Comparison of ENCODE assay signal across 15 cellular contexts in genomic region chr15:55389276-55389631, GRCh38. TPM values are rescaled to one million over a fixed set of nuclear protein-coding genes. Genes with fewer than 3 reads are reported as not detected.
DNase-seq lines count a peak whose midpoint lies in the region; ATAC-seq, FAIRE-seq and TF ChIP-seq lines count a peak whose summit lies in the region.
"Had no signal": no experiment of that assay in that cellular context is flagged by ENCODE, and none has a peak within 500 bp of the region (broad histone marks: within the 10 kb centered on the region; RNA-seq: fewer than 3 reads in every experiment).

No MANE protein-coding gene starts in this region.

- intact Hi-C loops in adrenal gland (cut with DNase I): no loop called here

- no peak for TF ChIP-seq CTCF in keratinocyte (optimal IDR thresholded peaks at IDR 0.05 in 1 of 3, IDR thresholded peaks at IDR 0.05 in 1 of 3, conservative IDR thresholded peaks at IDR 0.05 in 1 of 3; ENCODE audit: extremely low read depth in 1 of 3, insufficient read depth in 2 of 3, low read length in 3 of 3)
- TF ChIP-seq CTCF in adrenal gland (IDR thresholded peaks at IDR 0.05): no peak
- TF ChIP-seq CTCF in GM13977 (IDR thresholded peaks at IDR 0.05; ENCODE audit: extremely low read depth, insufficient read depth, missing control alignments): no peak

- H3K27me3 Mint-ChIP-seq in activated naive CD8-positive, alpha-beta T cell treated with anti-CD3 and anti-CD28 coated beads, Interleukin-2, amount 50 U/mL, for 24 hours: no peaks in the 10 kb centered on the region
- H3K27me3 Mint-ChIP-seq: activated B cell treated with CpG ODN at 0.5 μM for 24 hours had no signal

- in situ Hi-C loops in ACHN (cut with HindIII; ENCODE audit: low pct_ligation_motif_present, low pct_unique_long_range_greater_than_20kb, low sequenced_read_pairs): no loop called here
- in situ Hi-C loops in GM13977 (cut with MboI; ENCODE audit: low pct_unique_long_range_greater_than_20kb, low sequenced_read_pairs, unreplicated experiment): no loop called here

- no peaks in the 10 kb centered on the region for H3K9me3 Mint-ChIP-seq in activated naive CD8-positive, alpha-beta T cell treated with anti-CD3 and anti-CD28 coated beads, Interleukin-2, amount 50 U/mL, for 24 hours
- H3K9me3 Mint-ChIP-seq: activated B cell treated with CpG ODN at 0.5 μM for 24 hours had no signal

- no peak for FAIRE-seq in keratinocyte (lab: Jason Lieb, UNC)

- H3K27ac Mint-ChIP-seq in activated naive CD8-positive, alpha-beta T cell treated with anti-CD3 and anti-CD28 coated beads, Interleukin-2, amount 50 U/mL, for 24 hours: peak overlapping the region; percentile 1
- H3K27ac Mint-ChIP-seq: activated B cell treated with CpG ODN at 0.5 μM for 24 hours had no signal

- peaks cover 5% of the 10 kb centered on the region for H3K36me3 Mint-ChIP-seq in activated naive CD8-positive, alpha-beta T cell treated with anti-CD3 and anti-CD28 coated beads, Interleukin-2, amount 50 U/mL, for 24 hours (ENCODE audit: low read depth)

- no peak overlapping the region for H3K9ac ChIP-seq in keratinocyte (ENCODE audit: control insufficient read depth, extremely low read depth, insufficient read depth, low read length)

- dilution Hi-C loops in keratinocyte (cut with MboI; ENCODE audit: extremely low pct_ligation_motif_present, low sequenced_read_pairs): no loop called here

- H3K27me3 ChIP-seq in keratinocyte (ENCODE audit: control insufficient read depth, extremely low read depth, insufficient read depth, low read length) (no peaks in the 10 kb centered on the region), adrenal gland (no peaks in the 10 kb centered on the region)
- H3K27me3 ChIP-seq: dorsolateral prefrontal cortex, tibial nerve had no signal

- H3K9me3 ChIP-seq in keratinocyte (ENCODE audit: control insufficient read depth, low read depth, low read length) (no peaks in the 10 kb centered on the region), adrenal gland (replicated peaks in 1 of 3) (no peaks in the 10 kb centered on the region)
- H3K9me3 ChIP-seq: prostate gland, tibial nerve had no signal

- H3K9me1 ChIP-seq in keratinocyte (ENCODE audit: control insufficient read depth, extremely low read depth, insufficient read depth, low read length): no peaks in the 10 kb centered on the region

- no peak for TF ChIP-seq POLR2A in adrenal gland (IDR thresholded peaks at IDR 0.05)

- no peak overlapping the region for H3K4me2 ChIP-seq in keratinocyte (ENCODE audit: control insufficient read depth, extremely low read depth, insufficient read depth, low read depth, low read length)

- peak; percentile 12 for DNase-seq in ACHN
- peak; percentile 12 for DNase-seq in HS-27A (ENCODE audit: low read depth)
- no peak for DNase-seq in activated naive CD8-positive, alpha-beta T cell treated with anti-CD3 and anti-CD28 coated beads, Interleukin-2, amount 50 U/mL, for 24 hours
- peak; percentile 44 for DNase-seq in keratinocyte (ENCODE audit: low read depth, low spot score)
- no peak for DNase-seq in adrenal gland
- no peak for DNase-seq in GM13977 (ENCODE audit: low spot score)
- no peak for DNase-seq in NAMALWA (ENCODE audit: low spot score)
- DNase-seq: activated B cell treated with CpG ODN at 0.5 μM for 24 hours; activated CD8-positive, alpha-beta memory T cell treated with anti-CD3 and anti-CD28 coated beads, Interleukin-2, amount 50 U/mL, for 4 hours; AML-193; DMS 273 treated with DMSO at 0.1 percent for 48 hours; dorsolateral prefrontal cortex had no signal

- H3K4me1 ChIP-seq in keratinocyte (ENCODE audit: control insufficient read depth, extremely low read depth, insufficient read depth, low read length): peaks cover 11% of the 10 kb centered on the region
- H3K4me1 ChIP-seq in adrenal gland (replicated peaks in 1 of 2): peaks cover 0 to 3% of the 10 kb centered on the region in 2 donors
- H3K4me1 ChIP-seq: prostate gland, tibial nerve had no signal

- H3K36me3 ChIP-seq in keratinocyte (ENCODE audit: control insufficient read depth in 2 of 2, extremely low read depth in 1 of 2, insufficient read depth in 2 of 2, low read length in 2 of 2) (no peaks in the 10 kb centered on the region), adrenal gland (replicated peaks in 1 of 2) (peaks cover 0 to 9% of the 10 kb centered on the region in 2 donors)
- H3K36me3 ChIP-seq: prostate gland had no signal

- peaks cover 7% of the 10 kb centered on the region for H3K4me1 Mint-ChIP-seq in activated naive CD8-positive, alpha-beta T cell treated with anti-CD3 and anti-CD28 coated beads, Interleukin-2, amount 50 U/mL, for 24 hours
- H3K4me1 Mint-ChIP-seq: activated B cell treated with CpG ODN at 0.5 μM for 24 hours had no signal

- H3K27ac ChIP-seq in keratinocyte (ENCODE audit: control insufficient read depth, insufficient read depth, low read length): peak overlapping the region; percentile 42
- no peak overlapping the region for H3K27ac ChIP-seq in adrenal gland
- H3K27ac ChIP-seq: dorsolateral prefrontal cortex, prostate gland, tibial nerve had no signal

- H4K20me1 ChIP-seq in keratinocyte (ENCODE audit: control insufficient read depth, extremely low read depth, insufficient read depth, low read length): no peaks in the 10 kb centered on the region

- H3K4me3 Mint-ChIP-seq in activated naive CD8-positive, alpha-beta T cell treated with anti-CD3 and anti-CD28 coated beads, Interleukin-2, amount 50 U/mL, for 24 hours: no peak overlapping the region
- H3K4me3 Mint-ChIP-seq: activated B cell treated with CpG ODN at 0.5 μM for 24 hours had no signal

- ATAC-seq in activated naive CD8-positive, alpha-beta T cell treated with anti-CD3 and anti-CD28 coated beads, Interleukin-2, amount 50 U/mL, for 24 hours: peak; percentile 24
- ATAC-seq in GM19455 (IDR thresholded peaks at IDR 0.05; ENCODE audit: unreplicated experiment): no peak

- H2AFZ ChIP-seq in keratinocyte (ENCODE audit: control insufficient read depth, low read length): no peak overlapping the region

- H3K79me2 ChIP-seq in keratinocyte (ENCODE audit: control insufficient read depth, insufficient read depth, low read length): no peaks in the 10 kb centered on the region

- H3K4me3 ChIP-seq in keratinocyte (ENCODE audit: control insufficient read depth in 2 of 3, extremely low read depth in 1 of 3, insufficient read depth in 2 of 3, low read depth in 1 of 3, low read length in 3 of 3) (no peak overlapping the region), adrenal gland (no peak overlapping the region)
- H3K4me3 ChIP-seq: dorsolateral prefrontal cortex, prostate gland, tibial nerve had no signal

RNA-seq across cellular contexts. Expression of gene CCPG1, which starts 18.9 kb away (rescaled TPM):
- polyA plus RNA-seq in keratinocyte (7.1 to 12.4 TPM (median 10.5 TPM) in 3 replicates), adrenal gland (100 to 1,000 TPM in 1 of 3 donors, 10 to 100 TPM in 2; 19.5 to 102 (median 21.6) TPM)
- polyA plus RNA-seq in keratinocyte (2011; ENCODE audit: low read depth): 19.3 TPM
- polyA plus RNA-seq in keratinocyte (2011; cell fraction: cytosol; rRNA removed): 2.9 and 7.2 TPM in 2 replicates
- 21.1 and 24.5 TPM in 2 replicates for polyA plus RNA-seq in keratinocyte (2011; cell fraction: nucleus; rRNA removed)
- polyA plus RNA-seq in keratinocyte (2012; ENCODE audit: low replicate concordance): 8.4 and 17.6 TPM in 2 replicates
- 3.6 to 14.5 TPM (median 5.6 TPM) in 3 replicates for polyA minus RNA-seq in keratinocyte
- 5.4 TPM for polyA minus RNA-seq in keratinocyte (2011; cell fraction: cytosol; rRNA and poly(A)+ RNA removed)
- 14.2 and 27.4 TPM in 2 replicates for polyA minus RNA-seq in keratinocyte (2011; cell fraction: nucleus; rRNA and poly(A)+ RNA removed)
- total RNA-seq in adrenal gland: 10 to 100 TPM; 44.4 to 85.7 (median 71.3) TPM

RNA-seq across cellular contexts. Expression of gene PIERCE2, which starts 19.0 kb away (rescaled TPM):
- polyA plus RNA-seq in keratinocyte (3.2 to 4.3 TPM (median 3.4 TPM) in 3 replicates), adrenal gland (1 to 10 TPM; 3.5 to 6.5 (median 4.3) TPM)
- not detected for polyA plus RNA-seq in keratinocyte (2011; ENCODE audit: low read depth)
- polyA plus RNA-seq in keratinocyte (2011; cell fraction: cytosol; rRNA removed): 4.8 and 9.6 TPM in 2 replicates
- 1.5 and 2.9 TPM in 2 replicates for polyA plus RNA-seq in keratinocyte (2011; cell fraction: nucleus; rRNA removed)
- polyA plus RNA-seq in keratinocyte (2012; ENCODE audit: low replicate concordance): 2.4 and 3.8 TPM in 2 replicates
- 0.56 to 1.1 TPM (median 0.85 TPM) in 3 replicates for polyA minus RNA-seq in keratinocyte
- polyA minus RNA-seq in keratinocyte (2011; cell fraction: cytosol; rRNA and poly(A)+ RNA removed): not detected
- not detected in 2 replicates for polyA minus RNA-seq in keratinocyte (2011; cell fraction: nucleus; rRNA and poly(A)+ RNA removed)
- total RNA-seq in adrenal gland: 1 to 10 TPM in 6 of 8 donors, under 1 TPM in 2; 0.75 to 6.4 (median 1.7) TPM

Comparison
In these comparisons a context has a peak if more than half of its experiments do, and no peak if none do; other contexts are left out.
1. DNase-seq: peak in ACHN (single experiment), HS-27A (single experiment) and keratinocyte (single experiment); none in activated naive CD8-positive, alpha-beta T cell treated with anti-CD3 and anti-CD28 coated beads, Interleukin-2, amount 50 U/mL, for 24 hours (single experiment), adrenal gland (0 of 7), GM13977 (single experiment) and NAMALWA (single experiment).